Comparison of ENCODE assay signal across 8 cellular contexts in the genomic region with DNA sequence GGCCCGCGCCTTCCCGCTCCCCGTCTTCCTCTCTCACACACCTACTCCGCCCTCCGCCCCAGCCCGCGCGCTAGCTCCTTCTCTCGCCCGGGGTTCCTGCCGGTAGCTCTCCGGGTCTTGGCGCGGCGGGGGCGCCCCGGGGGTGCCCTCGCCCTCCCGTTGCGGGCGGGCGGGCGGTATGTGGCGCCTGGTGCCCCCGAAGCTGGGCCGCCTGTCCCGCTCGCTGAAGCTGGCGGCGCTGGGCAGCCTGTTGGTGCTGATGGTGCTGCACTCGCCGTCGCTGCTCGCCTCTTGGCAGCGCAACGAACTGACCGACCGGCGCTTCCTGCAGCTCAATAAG. TPM values are rescaled to one million over a fixed set of nuclear protein-coding genes. Genes with fewer than 3 reads are reported as not detected.
DNase-seq lines count a peak whose midpoint lies in the region; ATAC-seq, FAIRE-seq and TF ChIP-seq lines count a peak whose summit lies in the region.

No MANE protein-coding gene starts in this region.

- WGBS in HepG2 (ENCODE audit: low lambda C conversion rate), result 51% methylated on average over 19 of the region's 40 CpGs
- WGBS in testis, 2 donors, result 0 to 1% methylated on average over 9 to 12 of the region's 40 CpGs

- H3K36me3 Mint-ChIP-seq in brain, result no peaks in the 10 kb centered on the region

- peaks cover 15% of the 10 kb centered on the region for H3K27me3 Mint-ChIP-seq in brain

- in situ Hi-C loops in HepG2 (cut with HindIII; ENCODE audit: extremely low pct_ligation_motif_present, low pct_unique_long_range_greater_than_20kb), result no loop called here

- peaks cover 39% of the 10 kb centered on the region for H3K4me1 Mint-ChIP-seq in brain

- peak overlapping the region; percentile 82 for H3K4me2 ChIP-seq in HepG2 (ENCODE audit: low read depth, low read length)

- TF ChIP-seq POLR2A in HepG2 (IDR thresholded peaks at IDR 0.05; ENCODE audit: insufficient read depth in 1 of 2, low read depth in 2 of 2, low read length in 2 of 2) (no peak), testis (IDR thresholded peaks at IDR 0.05) (no peak)

- no peaks in the 10 kb centered on the region for H3K9me3 Mint-ChIP-seq in brain

- H3K27me3 ChIP-seq in HepG2 (ENCODE audit: control insufficient read depth in 1 of 2, insufficient read depth in 2 of 2, low read length in 2 of 2) (0 out of 5 replicates have a peak, but pooled peaks cover 0 to 5% of the 10 kb centered on the region in 2 experiments), testis (no peaks in the 10 kb centered on the region)

- H3K9me3 ChIP-seq in HepG2 (ENCODE audit: low read length) (no peaks in the 10 kb centered on the region), testis (no peaks in the 10 kb centered on the region)

- peak overlapping the region; percentile 58 for H3K9ac ChIP-seq in HepG2 (ENCODE audit: insufficient read depth, low read depth, low read length)

- FAIRE-seq in HepG2 (lab: Jason Lieb, UNC), result no peak

- H2AFZ ChIP-seq in HepG2 (ENCODE audit: low read length), result no peak overlapping the region

- BruUV-seq in HepG2 (replicated peaks; lab: Mats Ljungman, UMichigan), result TSS peak; percentile 38

- no peak for TF ChIP-seq CTCF in brain (conservative IDR thresholded peaks at IDR 0.05)
- no peak for TF ChIP-seq CTCF in HepG2 (CRISPR knock-in tag; IDR thresholded peaks at IDR 0.05)
- peak in 2 of 3 experiments; percentile 7 to 9 for TF ChIP-seq CTCF in testis (IDR thresholded peaks at IDR 0.05)

- peaks cover 34% of the 10 kb centered on the region for H3K79me2 ChIP-seq in HepG2 (ENCODE audit: insufficient read depth, low read length)

- POLR2A ChIA-PET in HepG2 (lab: Yijun Ruan, JAX), result interaction anchor here (0.8 to 2.0 kb wide), 5 partner anchors 8 to 190 kb away, joined by 3 to 6 read pairs (median 3); no protein-coding TSS in a partner anchor

- H3K4me1 ChIP-seq in HepG2 (ENCODE audit: insufficient read depth, low read length) (peaks cover 29% of the 10 kb centered on the region), testis (peaks cover 7% of the 10 kb centered on the region)

- ATAC-seq in HepG2, result peak; percentile 48

- no peaks in the 10 kb centered on the region for H4K20me1 ChIP-seq in HepG2 (ENCODE audit: insufficient read depth, low read length)

- DNase-seq in activated gamma-delta T cell treated with Interleukin-2 at 50 U/mL for 16 hours, result peak; percentile 31
- DNase-seq in activated gamma-delta T cell (lab: John Stamatoyannopoulos, UW), result no peak
- DNase-seq in HepG2 (ENCODE audit: low spot score), result no peak
- DNase-seq in testis, result no peak
- DNase-seq in Kasumi-1 (lab: John Stamatoyannopoulos, UW), result no peak
- no peak for DNase-seq in NCI-H226
- no peak for DNase-seq in GM19238 (ENCODE audit: insufficient read length, low spot score)

- no peaks in the 10 kb centered on the region for H3K36me3 ChIP-seq in HepG2 (replicated peaks in 1 of 2; ENCODE audit: control insufficient read depth in 1 of 2, insufficient read depth in 2 of 2, low read length in 2 of 2)
- H3K36me3 ChIP-seq in testis (ENCODE audit: low read depth, missing control alignments), result no peaks in the 10 kb centered on the region

- H3K4me3 ChIP-seq in HepG2 (replicated peaks in 1 of 3; ENCODE audit: insufficient read depth in 1 of 3, low read depth in 2 of 3, low read length in 3 of 3), result peak overlapping the region; percentile 72 to 80 (median 77); a peak in 5 of 6 replicates
- peak overlapping the region; percentile 82 to 89 for H3K4me3 ChIP-seq in testis

- H3K27ac ChIP-seq in HepG2 (ENCODE audit: extremely low read length, insufficient read depth, low read length) (peak overlapping the region; percentile 73), testis (peak overlapping the region; percentile 92 to 96)

- peak overlapping the region; percentile 100 for H3K27ac Mint-ChIP-seq in brain

- H3K4me3 Mint-ChIP-seq in brain, result peak overlapping the region; percentile 92 to 99 (median 97)

- intact Hi-C loops in HepG2 (cut with micrococcal nuclease; ENCODE audit: unreplicated experiment), result loop anchor here (2.0 kb wide), 2 partner anchors 59 to 191 kb away; no protein-coding TSS in a partner anchor
- intact Hi-C loops in testis (cut with DNase I; ENCODE audit: low total_unique reads), result no loop called here

- no peak for TF ChIP-seq RAD21 in HepG2 (CRISPR knock-in tag; IDR thresholded peaks at IDR 0.05)

- CTCF ChIA-PET in HepG2 (lab: Yijun Ruan, JAX; ENCODE audit: low intra/inter-chr PET ratio, low total read pairs), result no interaction called here

- no peak for TF ChIP-seq EP300 in HepG2 (IDR thresholded peaks at IDR 0.05; ENCODE audit: low read depth in 2 of 2, low read length in 2 of 2)
- no peak for TF ChIP-seq EP300 in HepG2 (CRISPR knock-in tag; IDR thresholded peaks at IDR 0.05; ENCODE audit: borderline replicate concordance)

TF ChIP-seq in HepG2, 621 proteins besides CTCF, POLR2A, EP300 and RAD21 (continues in another document):
- no peak for TF ChIP-seq KLF12 (CRISPR knock-in tag; IDR thresholded peaks at IDR 0.05; ENCODE audit: borderline replicate concordance)
- TF ChIP-seq ZNF564 (CRISPR knock-in tag; IDR thresholded peaks at IDR 0.05), result 0 out of 2 replicates have a peak, but pooled peaks have one; percentile 24
- peak; percentile 60 for TF ChIP-seq RBFOX2 (IDR thresholded peaks at IDR 0.05; ENCODE audit: low read depth, low read length)
- TF ChIP-seq, protein P1, sequence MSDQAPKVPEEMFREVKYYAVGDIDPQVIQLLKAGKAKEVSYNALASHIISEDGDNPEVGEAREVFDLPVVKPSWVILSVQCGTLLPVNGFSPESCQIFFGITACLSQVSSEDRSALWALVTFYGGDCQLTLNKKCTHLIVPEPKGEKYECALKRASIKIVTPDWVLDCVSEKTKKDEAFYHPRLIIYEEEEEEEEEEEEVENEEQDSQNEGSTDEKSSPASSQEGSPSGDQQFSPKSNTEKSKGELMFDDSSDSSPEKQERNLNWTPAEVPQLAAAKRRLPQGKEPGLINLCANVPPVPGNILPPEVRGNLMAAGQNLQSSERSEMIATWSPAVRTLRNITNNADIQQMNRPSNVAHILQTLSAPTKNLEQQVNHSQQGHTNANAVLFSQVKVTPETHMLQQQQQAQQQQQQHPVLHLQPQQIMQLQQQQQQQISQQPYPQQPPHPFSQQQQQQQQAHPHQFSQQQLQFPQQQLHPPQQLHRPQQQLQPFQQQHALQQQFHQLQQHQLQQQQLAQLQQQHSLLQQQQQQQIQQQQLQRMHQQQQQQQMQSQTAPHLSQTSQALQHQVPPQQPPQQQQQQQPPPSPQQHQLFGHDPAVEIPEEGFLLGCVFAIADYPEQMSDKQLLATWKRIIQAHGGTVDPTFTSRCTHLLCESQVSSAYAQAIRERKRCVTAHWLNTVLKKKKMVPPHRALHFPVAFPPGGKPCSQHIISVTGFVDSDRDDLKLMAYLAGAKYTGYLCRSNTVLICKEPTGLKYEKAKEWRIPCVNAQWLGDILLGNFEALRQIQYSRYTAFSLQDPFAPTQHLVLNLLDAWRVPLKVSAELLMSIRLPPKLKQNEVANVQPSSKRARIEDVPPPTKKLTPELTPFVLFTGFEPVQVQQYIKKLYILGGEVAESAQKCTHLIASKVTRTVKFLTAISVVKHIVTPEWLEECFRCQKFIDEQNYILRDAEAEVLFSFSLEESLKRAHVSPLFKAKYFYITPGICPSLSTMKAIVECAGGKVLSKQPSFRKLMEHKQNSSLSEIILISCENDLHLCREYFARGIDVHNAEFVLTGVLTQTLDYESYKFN (CRISPR knock-in tag; conservative IDR thresholded peaks at IDR 0.05), result no peak
- TF ChIP-seq, protein P2, sequence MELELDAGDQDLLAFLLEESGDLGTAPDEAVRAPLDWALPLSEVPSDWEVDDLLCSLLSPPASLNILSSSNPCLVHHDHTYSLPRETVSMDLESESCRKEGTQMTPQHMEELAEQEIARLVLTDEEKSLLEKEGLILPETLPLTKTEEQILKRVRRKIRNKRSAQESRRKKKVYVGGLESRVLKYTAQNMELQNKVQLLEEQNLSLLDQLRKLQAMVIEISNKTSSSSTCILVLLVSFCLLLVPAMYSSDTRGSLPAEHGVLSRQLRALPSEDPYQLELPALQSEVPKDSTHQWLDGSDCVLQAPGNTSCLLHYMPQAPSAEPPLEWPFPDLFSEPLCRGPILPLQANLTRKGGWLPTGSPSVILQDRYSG (CRISPR knock-in tag; IDR thresholded peaks at IDR 0.05), result 0 out of 2 replicates have a peak, but pooled peaks have one; percentile 18
- TF ChIP-seq ZNF777 (CRISPR knock-in tag; IDR thresholded peaks at IDR 0.05), result peak; percentile 10; the same call in 1 of the 2 replicates
- TF ChIP-seq ZNF496 (CRISPR knock-in tag; IDR thresholded peaks at IDR 0.05; ENCODE audit: insufficient replicate concordance), result no peak

RNA-seq across cellular contexts. Expression of gene DIPK2A, which starts 0.5 kb away (rescaled TPM):
- polyA plus RNA-seq in brain (ENCODE audit: insufficient read depth, low read depth, low replicate concordance) (5.6 TPM), HepG2 (2011; rRNA removed) (4.1 and 5.8 TPM in 2 replicates), testis (ENCODE audit: insufficient read depth, low read depth, low replicate concordance) (12.4 TPM)
- total RNA-seq in HepG2 (2016; rRNA removed; fragmentation: Illumina TruSeq; extraction: Trizol) (3.3 and 8.0 TPM in 2 replicates), testis (10 to 100 TPM; 71.3 to 85.0 TPM)
- total RNA-seq in HepG2 (2016; cell fraction: cytosol; rRNA removed; fragmentation: Illumina TruSeq; extraction: Trizol; ENCODE audit: low read depth), result 17.2 and 18.6 TPM in 2 replicates
- total RNA-seq in HepG2 (2016; cell fraction: insoluble cytoplasmic fraction; rRNA removed; fragmentation: Illumina TruSeq; extraction: Trizol), result 3.1 and 7.8 TPM in 2 replicates
- 6.8 and 7.4 TPM in 2 replicates for total RNA-seq in HepG2 (2016; cell fraction: membrane; rRNA removed; fragmentation: Illumina TruSeq; extraction: Trizol)
- total RNA-seq in HepG2 (2016; cell fraction: nucleus; rRNA removed; fragmentation: Illumina TruSeq; extraction: Trizol), result 10.5 and 11.3 TPM in 2 replicates
- 4.0 and 6.9 TPM in 2 replicates for polyA plus RNA-seq in HepG2 (2011; cell fraction: cytosol; rRNA removed)
- polyA plus RNA-seq in HepG2 (2011; cell fraction: nucleus; rRNA removed), result 8.8 and 14.0 TPM in 2 replicates
- polyA plus RNA-seq in HepG2 (2012), result 6.9 and 8.8 TPM in 2 replicates
- polyA plus RNA-seq in HepG2 (2016; cell fraction: cytosol; fragmentation: Illumina TruSeq; extraction: Trizol; ENCODE audit: low read depth), result 0.35 and 0.37 TPM in 2 replicates
- 3.8 and 4.1 TPM in 2 replicates for polyA plus RNA-seq in HepG2 (2016; cell fraction: insoluble cytoplasmic fraction; fragmentation: Illumina TruSeq; extraction: Trizol; ENCODE audit: low read depth)
- 1.00 and 1.1 TPM in 2 replicates for polyA plus RNA-seq in HepG2 (2016; cell fraction: membrane; fragmentation: Illumina TruSeq; extraction: Trizol; ENCODE audit: low read depth)
- polyA plus RNA-seq in HepG2 (2016; cell fraction: nucleus; fragmentation: Illumina TruSeq; extraction: Trizol; ENCODE audit: insufficient read depth, low read depth), result 12.4 and 14.3 TPM in 2 replicates
- polyA minus RNA-seq in HepG2 (2011; rRNA and poly(A)+ RNA removed; ENCODE audit: low replicate concordance), result 35.4 and 74.5 TPM in 2 replicates
- 27.0 and 28.7 TPM in 2 replicates for polyA minus RNA-seq in HepG2 (2011; cell fraction: cytosol; rRNA and poly(A)+ RNA removed)
- 32.8 and 47.2 TPM in 2 replicates for polyA minus RNA-seq in HepG2 (2011; cell fraction: nucleus; rRNA and poly(A)+ RNA removed)

Comparison
In these comparisons a context has a peak if more than half of its experiments do, and no peak if none do; other contexts are left out.
1. CTCF ChIP-seq: peak in testis (2 of 3); none in brain (0 of 2) and HepG2 (single experiment).